Comparison of ENCODE assay signal across 1 cellular context in the genomic region with DNA sequence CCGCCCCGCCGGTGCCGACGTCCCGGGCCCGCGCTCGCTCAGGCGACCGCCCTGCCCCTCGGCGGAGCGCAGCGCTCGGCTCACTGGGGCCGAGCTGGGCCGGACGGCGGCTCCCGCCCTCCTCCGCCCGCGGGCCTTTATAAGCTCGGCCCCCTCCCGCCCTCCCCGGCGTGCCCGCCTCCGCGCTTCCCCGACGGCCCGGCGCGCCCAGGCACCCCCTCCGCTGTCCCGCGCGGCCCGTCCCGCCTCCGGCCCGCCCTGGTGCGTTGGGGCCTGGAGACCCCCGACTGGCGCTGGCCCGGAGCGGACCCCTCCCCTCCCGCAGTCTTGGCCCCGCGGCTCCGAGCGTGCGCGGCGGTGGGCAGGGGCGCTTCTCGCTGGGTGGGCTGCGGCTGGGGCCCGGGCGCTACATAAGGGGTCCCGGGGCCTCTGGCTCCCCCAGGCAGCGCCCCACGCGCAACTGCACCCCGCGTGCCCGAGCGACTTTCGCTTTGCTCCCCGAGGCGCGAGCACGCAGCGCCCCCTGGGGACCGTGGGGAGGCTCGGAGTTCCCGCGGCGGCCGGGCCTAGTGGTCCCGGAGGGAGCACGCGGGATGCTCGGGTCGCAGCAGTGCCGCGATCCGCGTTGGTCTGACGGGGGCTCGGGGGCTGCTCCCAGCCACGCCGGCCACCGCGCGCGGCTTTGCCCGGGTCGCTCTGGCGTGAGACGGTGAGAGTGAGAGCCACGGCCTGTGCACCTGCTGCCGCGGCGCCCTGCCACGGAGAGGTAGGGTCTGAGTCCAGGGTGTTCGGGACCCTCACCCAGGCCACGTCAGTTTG.
TF ChIP-seq lines count a peak whose summit lies in the region.

Gene PIEZO1 (minus strand): TSS at position 115 of the 819 bp plus-strand sequence. CDS start 256 bp downstream, outside the sequence.

TF ChIP-seq in HEK293, 187 proteins besides CTCF, POLR2A, EP300 and RAD21 (continued from another document and continues in another):
- 0 out of 2 replicates have a peak, but pooled peaks have one; percentile 30 for TF ChIP-seq TSHZ1 (tag by site-specific recombination; IDR thresholded peaks at IDR 0.05; ENCODE audit: borderline replicate concordance)
- no peak for TF ChIP-seq ZNF473 (tag by site-specific recombination; IDR thresholded peaks at IDR 0.05)
- peak; percentile 82 for TF ChIP-seq GLIS2 (tag by site-specific recombination; IDR thresholded peaks at IDR 0.05)
- TF ChIP-seq, protein P1, sequence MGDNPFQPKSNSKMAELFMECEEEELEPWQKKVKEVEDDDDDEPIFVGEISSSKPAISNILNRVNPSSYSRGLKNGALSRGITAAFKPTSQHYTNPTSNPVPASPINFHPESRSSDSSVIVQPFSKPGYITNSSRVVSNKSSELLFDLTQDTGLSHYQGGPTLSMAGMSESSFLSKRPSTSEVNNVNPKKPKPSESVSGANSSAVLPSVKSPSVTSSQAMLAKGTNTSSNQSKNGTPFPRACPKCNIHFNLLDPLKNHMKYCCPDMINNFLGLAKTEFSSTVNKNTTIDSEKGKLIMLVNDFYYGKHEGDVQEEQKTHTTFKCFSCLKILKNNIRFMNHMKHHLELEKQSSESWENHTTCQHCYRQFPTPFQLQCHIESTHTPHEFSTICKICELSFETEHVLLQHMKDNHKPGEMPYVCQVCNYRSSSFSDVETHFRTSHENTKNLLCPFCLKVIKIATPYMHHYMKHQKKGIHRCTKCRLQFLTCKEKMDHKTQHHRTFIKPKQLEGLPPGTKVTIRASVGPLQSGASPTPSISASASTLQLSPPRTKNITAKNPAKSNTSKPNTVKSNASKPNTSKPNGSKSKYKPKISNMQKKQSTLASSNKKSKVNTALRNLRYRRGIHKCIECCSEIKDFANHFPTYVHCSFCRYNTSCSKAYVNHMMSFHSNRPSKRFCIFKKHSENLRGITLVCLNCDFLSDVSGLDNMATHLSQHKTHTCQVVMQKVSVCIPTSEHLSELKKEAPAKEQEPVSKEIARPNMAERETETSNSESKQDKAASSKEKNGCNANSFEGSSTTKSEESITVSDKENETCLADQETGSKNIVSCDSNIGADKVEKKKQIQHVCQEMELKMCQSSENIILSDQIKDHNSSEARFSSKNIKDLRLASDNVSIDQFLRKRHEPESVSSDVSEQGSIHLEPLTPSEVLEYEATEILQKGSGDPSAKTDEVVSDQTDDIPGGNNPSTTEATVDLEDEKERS (tag by site-specific recombination; IDR thresholded peaks at IDR 0.05) = no peak
- no peak for TF ChIP-seq ZNF121 (tag by site-specific recombination; IDR thresholded peaks at IDR 0.05)
- TF ChIP-seq ZFP41 (tag by site-specific recombination; IDR thresholded peaks at IDR 0.05; ENCODE audit: borderline replicate concordance) = no peak
- no peak for TF ChIP-seq FEZF1 (tag by site-specific recombination; IDR thresholded peaks at IDR 0.05)
- TF ChIP-seq ZBTB10 (tag by site-specific recombination; IDR thresholded peaks at IDR 0.05) = 0 out of 2 replicates have a peak, but pooled peaks have one; percentile 66
- no peak for TF ChIP-seq ZNF544 (tag by site-specific recombination; IDR thresholded peaks at IDR 0.05)
- no peak for TF ChIP-seq ZNF19 (tag by site-specific recombination; IDR thresholded peaks at IDR 0.05; ENCODE audit: low read depth)
- 0 out of 2 replicates have a peak, but pooled peaks have one; percentile 27 for TF ChIP-seq ZBTB6 (tag by site-specific recombination; IDR thresholded peaks at IDR 0.05)
- TF ChIP-seq ZNF521 (tag by site-specific recombination; IDR thresholded peaks at IDR 0.05) = no peak
- TF ChIP-seq ZNF658 (tag by site-specific recombination; IDR thresholded peaks at IDR 0.05) = no peak
- no peak for TF ChIP-seq ZNF266 (tag by site-specific recombination; IDR thresholded peaks at IDR 0.05; ENCODE audit: low read depth)
- TF ChIP-seq ZNF423 (tag by site-specific recombination; IDR thresholded peaks at IDR 0.05) = peak; percentile 66; the same call in 1 of the 2 replicates
- no peak for TF ChIP-seq ZNF510 (tag by site-specific recombination; IDR thresholded peaks at IDR 0.05; ENCODE audit: insufficient replicate concordance)
- no peak for TF ChIP-seq ZNF514 (tag by site-specific recombination; IDR thresholded peaks at IDR 0.05)
- TF ChIP-seq HOXC10 (CRISPR knock-in tag; IDR thresholded peaks at IDR 0.05) = no peak
- no peak for TF ChIP-seq WT1 (tag by site-specific recombination; IDR thresholded peaks at IDR 0.05)
- TF ChIP-seq ZNF791 (tag by site-specific recombination; IDR thresholded peaks at IDR 0.05) = no peak
- TF ChIP-seq, protein P2, sequence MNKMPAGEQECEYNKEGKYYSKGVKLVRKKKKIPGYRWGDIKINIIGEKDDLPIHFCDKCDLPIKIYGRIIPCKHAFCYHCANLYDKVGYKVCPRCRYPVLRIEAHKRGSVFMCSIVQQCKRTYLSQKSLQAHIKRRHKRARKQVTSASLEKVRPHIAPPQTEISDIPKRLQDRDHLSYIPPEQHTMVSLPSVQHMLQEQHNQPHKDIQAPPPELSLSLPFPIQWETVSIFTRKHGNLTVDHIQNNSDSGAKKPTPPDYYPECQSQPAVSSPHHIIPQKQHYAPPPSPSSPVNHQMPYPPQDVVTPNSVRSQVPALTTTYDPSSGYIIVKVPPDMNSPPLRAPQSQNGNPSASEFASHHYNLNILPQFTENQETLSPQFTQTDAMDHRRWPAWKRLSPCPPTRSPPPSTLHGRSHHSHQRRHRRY (tag by site-specific recombination; IDR thresholded peaks at IDR 0.05) = no peak
- TF ChIP-seq ZNF785 (tag by site-specific recombination; IDR thresholded peaks at IDR 0.05) = peak; percentile 97
- TF ChIP-seq BCL6B (tag by site-specific recombination; IDR thresholded peaks at IDR 0.05) = no peak
- no peak for TF ChIP-seq ZSCAN23 (tag by site-specific recombination; IDR thresholded peaks at IDR 0.05)
- peak; percentile 78; the same call in 1 of the 2 replicates for TF ChIP-seq ZNF2 (tag by site-specific recombination; IDR thresholded peaks at IDR 0.05)
- no peak for TF ChIP-seq ZNF404 (tag by site-specific recombination; IDR thresholded peaks at IDR 0.05)
- no peak for TF ChIP-seq ZNF624 (tag by site-specific recombination; IDR thresholded peaks at IDR 0.05)
- TF ChIP-seq ZNF610 (tag by site-specific recombination; IDR thresholded peaks at IDR 0.05; ENCODE audit: borderline replicate concordance) = no peak
- TF ChIP-seq ZNF433 (tag by site-specific recombination; IDR thresholded peaks at IDR 0.05; ENCODE audit: low read depth) = no peak
- TF ChIP-seq ZNF311 (tag by site-specific recombination; IDR thresholded peaks at IDR 0.05; ENCODE audit: borderline replicate concordance) = no peak
- no peak for TF ChIP-seq ZFP3 (tag by site-specific recombination; IDR thresholded peaks at IDR 0.05; ENCODE audit: low read depth)
- peak; percentile 72; the same call in 1 of the 2 replicates for TF ChIP-seq ZBTB20 (tag by site-specific recombination; IDR thresholded peaks at IDR 0.05)
- peak; percentile 22; the same call in 1 of the 2 replicates for TF ChIP-seq PRDM1 (tag by site-specific recombination; IDR thresholded peaks at IDR 0.05)
- 0 out of 2 replicates have a peak, but pooled peaks have one; percentile 55 for TF ChIP-seq ZSCAN30 (tag by site-specific recombination; IDR thresholded peaks at IDR 0.05)
- no peak for TF ChIP-seq ZNF23 (tag by site-specific recombination; IDR thresholded peaks at IDR 0.05; ENCODE audit: borderline replicate concordance)
- no peak for TF ChIP-seq ZNF146 (tag by site-specific recombination; IDR thresholded peaks at IDR 0.05)
- no peak for TF ChIP-seq ZNF449 (tag by site-specific recombination; IDR thresholded peaks at IDR 0.05)
- no peak for TF ChIP-seq GLI2 (tag by site-specific recombination; IDR thresholded peaks at IDR 0.05; ENCODE audit: borderline replicate concordance, low read depth)
- no peak for TF ChIP-seq ZNF792 (tag by site-specific recombination; IDR thresholded peaks at IDR 0.05)
- TF ChIP-seq KLF8 (tag by site-specific recombination; IDR thresholded peaks at IDR 0.05) = no peak
- TF ChIP-seq ZNF623 (tag by site-specific recombination; IDR thresholded peaks at IDR 0.05) = no peak
- no peak for TF ChIP-seq GLI4 (tag by site-specific recombination; IDR thresholded peaks at IDR 0.05)
- TF ChIP-seq ZNF292 (tag by site-specific recombination; IDR thresholded peaks at IDR 0.05; ENCODE audit: borderline replicate concordance, low read depth) = no peak
- no peak for TF ChIP-seq KLF1 (tag by site-specific recombination; IDR thresholded peaks at IDR 0.05)
- TF ChIP-seq ZBTB48 (tag by site-specific recombination; IDR thresholded peaks at IDR 0.05) = peak; percentile 37; the same call in 1 of the 2 replicates
- TF ChIP-seq ZNF558 (tag by site-specific recombination; IDR thresholded peaks at IDR 0.05) = no peak
- no peak; the same call in 1 of the 2 replicates for TF ChIP-seq ZBTB8A (tag by site-specific recombination; IDR thresholded peaks at IDR 0.05)
- TF ChIP-seq ZNF664 (tag by site-specific recombination; IDR thresholded peaks at IDR 0.05) = no peak
- TF ChIP-seq PBX3 (CRISPR knock-in tag; IDR thresholded peaks at IDR 0.05) = 0 out of 2 replicates have a peak, but pooled peaks have one; percentile 24
